18 cellular contexts compared by ENCODE assay signal in the genomic region with DNA sequence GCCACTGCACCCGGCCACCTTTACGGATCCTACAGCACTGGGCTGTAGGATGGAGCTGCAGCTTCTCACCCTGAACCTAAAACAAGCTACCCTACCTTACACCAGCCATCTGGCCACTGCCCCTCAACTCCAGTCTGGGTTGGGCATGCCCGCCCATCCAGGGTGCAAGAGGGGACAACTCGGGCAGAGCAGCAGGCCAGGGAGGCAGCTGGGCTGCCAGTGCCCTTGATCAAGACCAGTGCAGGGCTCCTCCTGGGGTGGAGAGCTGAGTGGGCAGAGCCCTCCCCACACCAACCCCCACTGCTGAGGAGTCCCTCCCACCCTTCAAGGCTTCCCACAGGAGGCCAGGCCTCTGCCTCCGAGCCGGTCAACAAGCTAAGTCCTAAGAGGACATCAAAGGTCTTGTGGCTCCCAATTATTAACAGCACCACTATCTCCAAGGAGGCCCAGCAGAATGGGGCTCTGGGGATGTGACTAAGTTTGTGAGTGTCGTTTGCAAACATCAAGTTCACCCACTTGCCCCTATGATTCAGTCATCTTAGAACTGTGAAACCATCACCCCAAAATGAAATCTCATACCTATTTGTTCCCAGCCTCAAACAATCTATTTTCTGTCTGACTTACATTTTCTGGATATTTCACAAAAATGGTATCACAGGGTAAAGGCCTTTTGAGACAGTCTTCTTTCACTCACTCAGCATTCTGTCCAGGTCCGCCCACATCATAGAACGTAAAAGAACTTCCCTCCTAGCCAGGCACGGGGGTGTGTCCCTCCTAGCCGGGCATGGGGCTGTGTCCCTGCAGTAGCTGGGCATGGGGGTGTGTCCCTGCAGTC. TPM values are rescaled to one million over a fixed set of nuclear protein-coding genes. Genes with fewer than 3 reads are reported as not detected.
DNase-seq lines count a peak whose midpoint lies in the region; ATAC-seq and TF ChIP-seq lines count a peak whose summit lies in the region.
"Had no signal": no experiment of that assay in that cellular context is flagged by ENCODE, and none has a peak within 500 bp of the region (broad histone marks: within the 10 kb centered on the region; RNA-seq: fewer than 3 reads in every experiment).

No MANE protein-coding gene starts in this region.

- no peak overlapping the region for H3K4me3 Mint-ChIP-seq in activated CD4-positive, alpha-beta T cell treated with anti-CD3 and anti-CD28 coated beads for 36 hours
- H3K4me3 Mint-ChIP-seq: effector memory CD8-positive, alpha-beta T cell; H9; memory B cell; T-helper 17 cell had no signal

- TF ChIP-seq CTCF in HEK293 (tag by site-specific recombination; IDR thresholded peaks at IDR 0.05): no peak
- no peak for TF ChIP-seq CTCF in dorsolateral prefrontal cortex (IDR thresholded peaks at IDR 0.05 in 54 of 56, conservative IDR thresholded peaks at IDR 0.05 in 2 of 56; ENCODE audit: low read depth in 1 of 56, partially characterized antibody in 56 of 56)
- no peak for TF ChIP-seq CTCF in foreskin fibroblast (IDR thresholded peaks at IDR 0.05; ENCODE audit: low read depth, low read length)

- intact Hi-C loops in activated CD4-positive, alpha-beta T cell treated with anti-CD3 and anti-CD28 coated beads for 36 hours (cut with DNase I, micrococcal nuclease): no loop called here
- intact Hi-C loops in dorsolateral prefrontal cortex (cut with DNase I): loop anchor here in 1 of 2 donors (5.0 kb wide), 1 partner anchor 104 kb away; no protein-coding TSS in a partner anchor

- POLR2A ChIA-PET in activated CD4-positive, alpha-beta T cell treated with anti-CD3 and anti-CD28 coated beads for 36 hours (lab: Charles Lee): no interaction called here
- POLR2A ChIA-PET in HEK293 (lab: Yijun Ruan, JAX): interaction anchor here (0.6 to 1.1 kb wide), 2 partner anchors 40 to 260 kb away, joined by 5 read pairs; no protein-coding TSS in a partner anchor

- ATAC-seq in activated CD4-positive, alpha-beta T cell treated with anti-CD3 and anti-CD28 coated beads for 36 hours: peak; percentile 64

- no peaks in the 10 kb centered on the region for H3K4me1 ChIP-seq in HEK293 (ENCODE audit: control insufficient read depth, insufficient read depth, low read length)
- H3K4me1 ChIP-seq: heart right ventricle had no signal

- peaks cover 10% of the 10 kb centered on the region for H3K4me1 Mint-ChIP-seq in activated CD4-positive, alpha-beta T cell treated with anti-CD3 and anti-CD28 coated beads for 36 hours
- H3K4me1 Mint-ChIP-seq: memory B cell, T-helper 17 cell had no signal

- CTCF ChIA-PET in activated CD4-positive, alpha-beta T cell treated with anti-CD3 and anti-CD28 coated beads for 36 hours (lab: Charles Lee): interaction anchor here (0.7 to 1.3 kb wide), 5 partner anchors 10 to 557 kb away, joined by 3 read pairs; a partner anchor contains a TSS
- CTCF ChIA-PET in HEK293 (lab: Yijun Ruan, JAX): interaction anchor here (0.6 to 1.0 kb wide), 4 partner anchors 9 to 47 kb away, joined by 3 to 5 read pairs (median 4); a partner anchor contains a TSS

- no peak overlapping the region for H3K27ac ChIP-seq in HEK293 (ENCODE audit: extremely low read depth, low read depth, low read length)
- H3K27ac ChIP-seq in dorsolateral prefrontal cortex: peak overlapping the region in 35 of 59 donors; percentile 3 to 84 (median 61)
- H3K27ac ChIP-seq: heart right ventricle had no signal

- peaks cover 33% of the 10 kb centered on the region for H3K36me3 Mint-ChIP-seq in activated CD4-positive, alpha-beta T cell treated with anti-CD3 and anti-CD28 coated beads for 36 hours (ENCODE audit: low read depth)

- H3K27me3 ChIP-seq in dorsolateral prefrontal cortex: no peaks in the 10 kb centered on the region
- H3K27me3 ChIP-seq: heart right ventricle, stomach had no signal

- no peaks in the 10 kb centered on the region for H3K9me3 Mint-ChIP-seq in activated CD4-positive, alpha-beta T cell treated with anti-CD3 and anti-CD28 coated beads for 36 hours (ENCODE audit: low read depth)
- H3K9me3 Mint-ChIP-seq: effector memory CD8-positive, alpha-beta T cell; H9; memory B cell had no signal

- H3K4me3 ChIP-seq in HEK293 (ENCODE audit: low read depth, low read length): no peak overlapping the region
- no peak overlapping the region for H3K4me3 ChIP-seq in dorsolateral prefrontal cortex
- H3K4me3 ChIP-seq in foreskin fibroblast (ENCODE audit: low read depth in 1 of 2, low read length in 2 of 2): no peak overlapping the region
- H3K4me3 ChIP-seq: A549, heart right ventricle, stomach had no signal

- H3K27me3 Mint-ChIP-seq in activated CD4-positive, alpha-beta T cell treated with anti-CD3 and anti-CD28 coated beads for 36 hours: no peaks in the 10 kb centered on the region
- H3K27me3 Mint-ChIP-seq: effector memory CD8-positive, alpha-beta T cell; memory B cell; T-helper 17 cell had no signal

- no peak for DNase-seq in activated CD4-positive, alpha-beta T cell treated with anti-CD3 and anti-CD28 coated beads for 36 hours
- no peak for DNase-seq in activated CD4-positive, alpha-beta T cell treated with anti-CD3 and anti-CD28 coated beads, Interleukin-2, amount 50 U/mL, for 4 hours
- no peak for DNase-seq in dorsolateral prefrontal cortex
- no peak for DNase-seq in foreskin fibroblast
- no peak for DNase-seq in cerebellar cortex (ENCODE audit: low spot score)
- DNase-seq: activated CD4-positive, CD25-positive, alpha-beta regulatory T cell; effector memory CD8-positive, alpha-beta T cell; H9; heart right ventricle; NCI-H1694; NCI-H446; stomach; T-helper 17 cell had no signal

- H3K27ac Mint-ChIP-seq in activated CD4-positive, alpha-beta T cell treated with anti-CD3 and anti-CD28 coated beads for 36 hours: peak overlapping the region; percentile 14
- H3K27ac Mint-ChIP-seq: T-helper 17 cell had no signal

- H3K9me3 ChIP-seq in HEK293 (ENCODE audit: control insufficient read depth, insufficient read depth, low read depth, low read length): no peaks in the 10 kb centered on the region
- H3K9me3 ChIP-seq: A549, heart right ventricle, stomach had no signal

- H3K36me3 ChIP-seq in HEK293 (ENCODE audit: control insufficient read depth in 2 of 2, insufficient read depth in 1 of 2, low read length in 2 of 2): peaks cover 4 to 76% of the 10 kb centered on the region in 2 experiments; a peak in 2 of 3 replicates

TF ChIP-seq in HEK293, 187 proteins besides CTCF, POLR2A, EP300 and RAD21:
- TF ChIP-seq KLF10 (tag by site-specific recombination; IDR thresholded peaks at IDR 0.05): peak; percentile 89
- peak; percentile 86 for TF ChIP-seq KLF9 (tag by site-specific recombination; IDR thresholded peaks at IDR 0.05; ENCODE audit: low read depth)
- TF ChIP-seq, protein P1, sequence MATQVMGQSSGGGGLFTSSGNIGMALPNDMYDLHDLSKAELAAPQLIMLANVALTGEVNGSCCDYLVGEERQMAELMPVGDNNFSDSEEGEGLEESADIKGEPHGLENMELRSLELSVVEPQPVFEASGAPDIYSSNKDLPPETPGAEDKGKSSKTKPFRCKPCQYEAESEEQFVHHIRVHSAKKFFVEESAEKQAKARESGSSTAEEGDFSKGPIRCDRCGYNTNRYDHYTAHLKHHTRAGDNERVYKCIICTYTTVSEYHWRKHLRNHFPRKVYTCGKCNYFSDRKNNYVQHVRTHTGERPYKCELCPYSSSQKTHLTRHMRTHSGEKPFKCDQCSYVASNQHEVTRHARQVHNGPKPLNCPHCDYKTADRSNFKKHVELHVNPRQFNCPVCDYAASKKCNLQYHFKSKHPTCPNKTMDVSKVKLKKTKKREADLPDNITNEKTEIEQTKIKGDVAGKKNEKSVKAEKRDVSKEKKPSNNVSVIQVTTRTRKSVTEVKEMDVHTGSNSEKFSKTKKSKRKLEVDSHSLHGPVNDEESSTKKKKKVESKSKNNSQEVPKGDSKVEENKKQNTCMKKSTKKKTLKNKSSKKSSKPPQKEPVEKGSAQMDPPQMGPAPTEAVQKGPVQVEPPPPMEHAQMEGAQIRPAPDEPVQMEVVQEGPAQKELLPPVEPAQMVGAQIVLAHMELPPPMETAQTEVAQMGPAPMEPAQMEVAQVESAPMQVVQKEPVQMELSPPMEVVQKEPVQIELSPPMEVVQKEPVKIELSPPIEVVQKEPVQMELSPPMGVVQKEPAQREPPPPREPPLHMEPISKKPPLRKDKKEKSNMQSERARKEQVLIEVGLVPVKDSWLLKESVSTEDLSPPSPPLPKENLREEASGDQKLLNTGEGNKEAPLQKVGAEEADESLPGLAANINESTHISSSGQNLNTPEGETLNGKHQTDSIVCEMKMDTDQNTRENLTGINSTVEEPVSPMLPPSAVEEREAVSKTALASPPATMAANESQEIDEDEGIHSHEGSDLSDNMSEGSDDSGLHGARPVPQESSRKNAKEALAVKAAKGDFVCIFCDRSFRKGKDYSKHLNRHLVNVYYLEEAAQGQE (tag by site-specific recombination; IDR thresholded peaks at IDR 0.05): no peak
- TF ChIP-seq REPIN1 (tag by site-specific recombination; IDR thresholded peaks at IDR 0.05; ENCODE audit: low read depth): no peak
TF ChIP-seq in HEK293: peak in this region for 2.

RNA-seq across cellular contexts. Expression of a gene that starts 11.0 kb away (rescaled TPM):
- total RNA-seq in activated CD4-positive, alpha-beta T cell treated with anti-CD3 and anti-CD28 coated beads for 36 hours: 10 to 100 TPM; 45.7 to 59.8 TPM
- total RNA-seq in dorsolateral prefrontal cortex: 100 to 1,000 TPM in 50 of 120 experiments, 10 to 100 TPM in 70; 70.3 to 151 (median 96.8) TPM

RNA-seq across cellular contexts. Expression of a gene that starts 19.1 kb away (rescaled TPM):
- 100 to 1,000 TPM; 239 to 246 TPM for total RNA-seq in activated CD4-positive, alpha-beta T cell treated with anti-CD3 and anti-CD28 coated beads for 36 hours
- 100 to 1,000 TPM in 96 of 120 experiments, 10 to 100 TPM in 24; 58.9 to 258 (median 114) TPM for total RNA-seq in dorsolateral prefrontal cortex

RNA-seq across cellular contexts. Expression of a gene that starts 23.6 kb away (rescaled TPM):
- total RNA-seq in activated CD4-positive, alpha-beta T cell treated with anti-CD3 and anti-CD28 coated beads for 36 hours: 1 to 10 TPM in 1 of 2 experiments, under 1 TPM in 1; 0.50 to 1.1 TPM
- total RNA-seq in dorsolateral prefrontal cortex: 100 to 1,000 TPM in 118 of 120 experiments, 10 to 100 TPM in 2; 70.6 to 312 (median 201) TPM
- total RNA-seq: Right ventricle myocardium inferior, stomach, urinary bladder had no signal

RNA-seq across cellular contexts. Expression of a gene that starts 31.8 kb away (rescaled TPM):
- total RNA-seq in activated CD4-positive, alpha-beta T cell treated with anti-CD3 and anti-CD28 coated beads for 36 hours: 10 to 100 TPM; 33.9 to 36.6 TPM
- 100 to 1,000 TPM in 101 of 120 experiments, 10 to 100 TPM in 19; 48.1 to 186 (median 122) TPM for total RNA-seq in dorsolateral prefrontal cortex

RNA-seq across cellular contexts. Expression of a gene that starts 38.7 kb away (rescaled TPM):
- total RNA-seq in activated CD4-positive, alpha-beta T cell treated with anti-CD3 and anti-CD28 coated beads for 36 hours: 10 to 100 TPM; 21.1 to 29.1 TPM
- 10 to 100 TPM; 15.0 to 65.5 (median 27.2) TPM for total RNA-seq in dorsolateral prefrontal cortex

Comparison
In these comparisons a context has a peak if more than half of its experiments do, and no peak if none do; other contexts are left out.
1. RNA of a gene that starts 23.6 kb away (total RNA-seq): 70.6 to 312 TPM in dorsolateral prefrontal cortex; 0.50 to 1.1 TPM in activated CD4-positive, alpha-beta T cell treated with anti-CD3 and anti-CD28 coated beads for 36 hours; every median in the first group is over 10 times any median in the second.